ENCODE assay signal across 18 cellular contexts in the genomic region with DNA sequence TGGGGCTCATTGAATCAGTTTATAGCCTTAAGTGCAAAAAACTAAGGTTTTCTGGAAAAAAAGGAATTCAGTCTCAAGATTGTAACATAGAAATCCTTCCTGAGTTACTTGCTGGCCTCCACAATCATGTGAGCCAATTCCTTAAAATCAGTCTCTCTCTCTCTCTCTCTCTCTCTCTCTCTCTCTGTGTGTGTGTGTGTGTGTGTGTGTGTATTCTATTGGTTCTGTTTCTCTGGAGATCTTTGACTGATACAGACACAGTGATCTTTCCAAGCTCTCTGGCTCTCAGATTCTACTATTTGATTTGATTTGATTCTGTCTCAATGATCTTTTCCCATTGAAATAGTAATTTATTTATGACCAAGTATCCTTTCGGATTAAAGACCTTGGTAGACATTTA.
DNase-seq lines count a peak whose midpoint lies in the region; ATAC-seq and TF ChIP-seq lines count a peak whose summit lies in the region.
"Had no signal": no experiment of that assay in that cellular context is flagged by ENCODE, and none has a peak within 500 bp of the region (broad histone marks: within the 10 kb centered on the region; RNA-seq: fewer than 3 reads in every experiment).

No MANE protein-coding gene starts in this region.

- H3K36me3 ChIP-seq in HEK293 (ENCODE audit: control insufficient read depth in 2 of 2, insufficient read depth in 1 of 2, low read length in 2 of 2), result no peaks in the 10 kb centered on the region

- H3K27me3 ChIP-seq in foreskin keratinocyte, result no peaks in the 10 kb centered on the region

- H3K9me3 ChIP-seq in HEK293 (ENCODE audit: control insufficient read depth, insufficient read depth, low read depth, low read length), result no peaks in the 10 kb centered on the region
- H3K9me3 ChIP-seq: SK-N-SH had no signal

- H3K27me3 Mint-ChIP-seq in chondrocyte (ENCODE audit: low read depth), result no peaks in the 10 kb centered on the region
- peaks cover 3% of the 10 kb centered on the region for H3K27me3 Mint-ChIP-seq in progenitor cell of endocrine pancreas

- DNase-seq in chondrocyte (ENCODE audit: low spot score), result no peak
- peak; percentile 51 for DNase-seq in glomerular visceral epithelial cell (ENCODE audit: extremely low spot score)
- DNase-seq in progenitor cell of endocrine pancreas (ENCODE audit: low spot score, unreplicated experiment), result no peak
- DNase-seq in activated CD4-positive, alpha-beta T cell treated with anti-CD3 and anti-CD28 coated beads for 1 hour, result no peak
- no peak for DNase-seq in foreskin keratinocyte
- no peak for DNase-seq in activated CD4-positive, CD25-positive, alpha-beta regulatory T cell (lab: John Stamatoyannopoulos, UW)
- DNase-seq: AML-193, DMS 273 treated with DMSO at 0.1 percent for 48 hours, NCI-H1417 treated with DMSO at 0.1 percent for 48 hours, NCI-H187 treated with DMSO at 0.1 percent for 48 hours, NCI-H2227 treated with DMSO at 0.1 percent for 48 hours, NCI-H510A treated with DMSO at 0.1 percent for 48 hours, NCI-H82, SHP77, SK-N-SH had no signal

- H3K36me3 Mint-ChIP-seq in chondrocyte (ENCODE audit: low read depth) (no peaks in the 10 kb centered on the region), progenitor cell of endocrine pancreas (ENCODE audit: insufficient read depth) (no peaks in the 10 kb centered on the region)
- H3K36me3 Mint-ChIP-seq: CD14-positive monocyte had no signal

- no peaks in the 10 kb centered on the region for H3K4me1 ChIP-seq in HEK293 (ENCODE audit: control insufficient read depth, insufficient read depth, low read length)
- H3K4me1 ChIP-seq in foreskin keratinocyte, result peaks cover 25% of the 10 kb centered on the region

- no peak for TF ChIP-seq CTCF in HEK293 (tag by site-specific recombination; IDR thresholded peaks at IDR 0.05)
- no peak for TF ChIP-seq CTCF in chondrocyte (IDR thresholded peaks at IDR 0.05)
- TF ChIP-seq CTCF in progenitor cell of endocrine pancreas (IDR thresholded peaks at IDR 0.05; ENCODE audit: unreplicated experiment), result no peak
- no peak for TF ChIP-seq CTCF in foreskin keratinocyte (conservative IDR thresholded peaks at IDR 0.05)

- H3K27ac Mint-ChIP-seq in chondrocyte (ENCODE audit: unreplicated experiment), result peak overlapping the region; percentile 55
- peak overlapping the region; percentile 2 for H3K27ac Mint-ChIP-seq in progenitor cell of endocrine pancreas
- H3K27ac Mint-ChIP-seq: CD14-positive monocyte had no signal

- H3K27ac ChIP-seq in HEK293 (ENCODE audit: extremely low read depth, low read depth, low read length) (no peak overlapping the region), foreskin keratinocyte (no peak overlapping the region)

- H3K4me3 Mint-ChIP-seq in chondrocyte (ENCODE audit: unreplicated experiment), result no peak overlapping the region
- H3K4me3 Mint-ChIP-seq in progenitor cell of endocrine pancreas (ENCODE audit: low read depth), result no peak overlapping the region
- H3K4me3 Mint-ChIP-seq: CD14-positive monocyte had no signal

- POLR2A ChIA-PET in HEK293 (lab: Yijun Ruan, JAX), result no interaction called here

- no peaks in the 10 kb centered on the region for H3K9me3 Mint-ChIP-seq in chondrocyte (ENCODE audit: low read depth)
- no peaks in the 10 kb centered on the region for H3K9me3 Mint-ChIP-seq in progenitor cell of endocrine pancreas (ENCODE audit: low read depth)
- H3K9me3 Mint-ChIP-seq: CD14-positive monocyte had no signal

- no peak overlapping the region for H3K4me3 ChIP-seq in HEK293 (ENCODE audit: low read depth, low read length)

- no peak for ATAC-seq in GM19324 (IDR thresholded peaks at IDR 0.05; ENCODE audit: low FRiP score, unreplicated experiment)
- no peak for ATAC-seq in foreskin keratinocyte

- CTCF ChIA-PET in HEK293 (lab: Yijun Ruan, JAX), result interaction anchor here (0.6 kb wide), 1 partner anchor 11 kb away, joined by 3 read pairs; no protein-coding TSS in a partner anchor

- peaks cover 56% of the 10 kb centered on the region for H3K4me1 Mint-ChIP-seq in chondrocyte (ENCODE audit: low read depth)
- H3K4me1 Mint-ChIP-seq in progenitor cell of endocrine pancreas (ENCODE audit: low read depth), result peaks cover 9% of the 10 kb centered on the region

TF ChIP-seq in HEK293, 187 proteins besides CTCF, POLR2A, EP300 and RAD21:
- TF ChIP-seq, protein P1, sequence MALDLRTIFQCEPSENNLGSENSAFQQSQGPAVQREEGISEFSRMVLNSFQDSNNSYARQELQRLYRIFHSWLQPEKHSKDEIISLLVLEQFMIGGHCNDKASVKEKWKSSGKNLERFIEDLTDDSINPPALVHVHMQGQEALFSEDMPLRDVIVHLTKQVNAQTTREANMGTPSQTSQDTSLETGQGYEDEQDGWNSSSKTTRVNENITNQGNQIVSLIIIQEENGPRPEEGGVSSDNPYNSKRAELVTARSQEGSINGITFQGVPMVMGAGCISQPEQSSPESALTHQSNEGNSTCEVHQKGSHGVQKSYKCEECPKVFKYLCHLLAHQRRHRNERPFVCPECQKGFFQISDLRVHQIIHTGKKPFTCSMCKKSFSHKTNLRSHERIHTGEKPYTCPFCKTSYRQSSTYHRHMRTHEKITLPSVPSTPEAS (tag by site-specific recombination; IDR thresholded peaks at IDR 0.05), result peak; percentile 42; the same call in 1 of the 2 replicates
- TF ChIP-seq, protein P2, sequence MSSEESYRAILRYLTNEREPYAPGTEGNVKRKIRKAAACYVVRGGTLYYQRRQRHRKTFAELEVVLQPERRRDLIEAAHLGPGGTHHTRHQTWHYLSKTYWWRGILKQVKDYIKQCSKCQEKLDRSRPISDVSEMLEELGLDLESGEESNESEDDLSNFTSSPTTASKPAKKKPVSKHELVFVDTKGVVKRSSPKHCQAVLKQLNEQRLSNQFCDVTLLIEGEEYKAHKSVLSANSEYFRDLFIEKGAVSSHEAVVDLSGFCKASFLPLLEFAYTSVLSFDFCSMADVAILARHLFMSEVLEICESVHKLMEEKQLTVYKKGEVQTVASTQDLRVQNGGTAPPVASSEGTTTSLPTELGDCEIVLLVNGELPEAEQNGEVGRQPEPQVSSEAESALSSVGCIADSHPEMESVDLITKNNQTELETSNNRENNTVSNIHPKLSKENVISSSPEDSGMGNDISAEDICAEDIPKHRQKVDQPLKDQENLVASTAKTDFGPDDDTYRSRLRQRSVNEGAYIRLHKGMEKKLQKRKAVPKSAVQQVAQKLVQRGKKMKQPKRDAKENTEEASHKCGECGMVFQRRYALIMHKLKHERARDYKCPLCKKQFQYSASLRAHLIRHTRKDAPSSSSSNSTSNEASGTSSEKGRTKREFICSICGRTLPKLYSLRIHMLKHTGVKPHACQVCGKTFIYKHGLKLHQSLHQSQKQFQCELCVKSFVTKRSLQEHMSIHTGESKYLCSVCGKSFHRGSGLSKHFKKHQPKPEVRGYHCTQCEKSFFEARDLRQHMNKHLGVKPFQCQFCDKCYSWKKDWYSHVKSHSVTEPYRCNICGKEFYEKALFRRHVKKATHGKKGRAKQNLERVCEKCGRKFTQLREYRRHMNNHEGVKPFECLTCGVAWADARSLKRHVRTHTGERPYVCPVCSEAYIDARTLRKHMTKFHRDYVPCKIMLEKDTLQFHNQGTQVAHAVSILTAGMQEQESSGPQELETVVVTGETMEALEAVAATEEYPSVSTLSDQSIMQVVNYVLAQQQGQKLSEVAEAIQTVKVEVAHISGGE (tag by site-specific recombination; conservative IDR thresholded peaks at IDR 0.05; ENCODE audit: low read depth), result no peak
